Comparison of ENCODE assay signal across 8 cellular contexts in genomic region chr19:55599468-55600335, GRCh38. TPM values are rescaled to one million over a fixed set of nuclear protein-coding genes. Genes with fewer than 3 reads are reported as not detected.
DNase-seq lines count a peak whose midpoint lies in the region; ATAC-seq and TF ChIP-seq lines count a peak whose summit lies in the region.

FIZ1 (minus strand) TSS chr19:55599517; CDS start chr19:55597865, 1,652 bp downstream.
ZNF524 (plus strand) TSS chr19:55600288; CDS start chr19:55602113, 1,825 bp downstream.

- DNase-seq in GM04503 (ENCODE audit: low read depth) (peak; percentile 92), NCI-H1092 (lab: John Stamatoyannopoulos, UW) (peak; percentile 97), SK-N-SH (peak; percentile 92), germinal center (ENCODE audit: low spot score) (peak; percentile 86), occipital lobe (lab: John Stamatoyannopoulos, UW) (peak; percentile 98)
- DNase-seq in activated naive CD4-positive, alpha-beta T cell treated with anti-CD3 and anti-CD28 coated beads, Interleukin-2, amount 10 ng/mL, durations not matched to agents 7 days and 5 days, result peak; percentile 97

- no peaks in the 10 kb centered on the region for H3K27me3 ChIP-seq in SK-N-SH (ENCODE audit: insufficient read depth)

- no peaks in the 10 kb centered on the region for H3K9me2 ChIP-seq in SK-N-SH

- H3K27me3 Mint-ChIP-seq in activated naive CD4-positive, alpha-beta T cell treated with anti-CD3 and anti-CD28 coated beads, Interleukin-2, amount 10 ng/mL, durations not matched to agents 7 days and 5 days, result no peaks in the 10 kb centered on the region

- TF ChIP-seq CTCF in SK-N-SH (IDR thresholded peaks at IDR 0.05), result no peak

- H3K4me3 ChIP-seq in SK-N-SH (ENCODE audit: low read depth in 2 of 2, low read length in 1 of 2), result peak within 1 kb of the TSS; percentile 67 to 91

- H3K36me3 Mint-ChIP-seq in activated naive CD4-positive, alpha-beta T cell treated with anti-CD3 and anti-CD28 coated beads, Interleukin-2, amount 10 ng/mL, durations not matched to agents 7 days and 5 days, result peaks cover 46% of the 10 kb centered on the region

- H3K9ac ChIP-seq in SK-N-SH, result peak within 1 kb of the TSS; percentile 99

- peak within 1 kb of the TSS; percentile 98 to 99 for H3K27ac ChIP-seq in SK-N-SH (ENCODE audit: low read depth in 2 of 2, low read length in 1 of 2)
- peak within 1 kb of the TSS; percentile 99 for H3K27ac ChIP-seq in temporal lobe (ENCODE audit: low read depth, low read length)

- peaks cover 38% of the 10 kb centered on the region for H3K4me1 Mint-ChIP-seq in activated naive CD4-positive, alpha-beta T cell treated with anti-CD3 and anti-CD28 coated beads, Interleukin-2, amount 10 ng/mL, durations not matched to agents 7 days and 5 days

- peak within 1 kb of the TSS; percentile 98 for H3K4me3 Mint-ChIP-seq in activated naive CD4-positive, alpha-beta T cell treated with anti-CD3 and anti-CD28 coated beads, Interleukin-2, amount 10 ng/mL, durations not matched to agents 7 days and 5 days

- H3F3A ChIP-seq in SK-N-SH (replicated peaks; ENCODE audit: insufficient read depth), result peaks cover 24% of the 10 kb centered on the region

- POLR2A ChIA-PET in SK-N-SH (lab: Yijun Ruan, JAX), result interaction anchor here (0.6 to 3.3 kb wide), 12 partner anchors 13 to 192 kb away, joined by 3 to 32 read pairs (median 4); partner anchors contain the start of genes U2AF2, UBE2S, ZNF579 and ZNF628

- peaks cover 17 to 24% of the 10 kb centered on the region in 2 experiments for H3K36me3 ChIP-seq in SK-N-SH (replicated peaks in 1 of 2; ENCODE audit: control insufficient read depth in 1 of 2, insufficient read depth in 2 of 2, low read length in 1 of 2)

- TF ChIP-seq EP300 in SK-N-SH (IDR thresholded peaks at IDR 0.05; ENCODE audit: borderline replicate concordance in 1 of 2, low read depth in 1 of 2, low read length in 1 of 2), result peak; percentile 21 to 36; a peak in 2 of 4 replicates

- peaks cover 9 to 15% of the 10 kb centered on the region in 2 experiments; a peak in 3 of 4 replicates for H3K4me1 ChIP-seq in SK-N-SH (ENCODE audit: control insufficient read depth in 1 of 2, insufficient read depth in 2 of 2, low read depth in 1 of 2, low read length in 1 of 2)

- H3K27ac Mint-ChIP-seq in activated naive CD4-positive, alpha-beta T cell treated with anti-CD3 and anti-CD28 coated beads, Interleukin-2, amount 10 ng/mL, durations not matched to agents 7 days and 5 days, result peak within 1 kb of the TSS; percentile 99

- no peak for TF ChIP-seq RAD21 in SK-N-SH (IDR thresholded peaks at IDR 0.05; ENCODE audit: low read length)

- H2AFZ ChIP-seq in SK-N-SH (ENCODE audit: low read depth), result peak within 1 kb of the TSS; percentile 90

- no peaks in the 10 kb centered on the region for H4K20me1 ChIP-seq in SK-N-SH (ENCODE audit: insufficient read depth)

- CTCF ChIA-PET in SK-N-SH (lab: Yijun Ruan, JAX), result interaction anchor here (0.7 to 2.3 kb wide), 6 partner anchors 12 to 123 kb away, joined by 3 to 8 read pairs (median 4); partner anchors contain the start of gene ZNF628
- CTCF ChIA-PET in activated naive CD4-positive, alpha-beta T cell treated with anti-CD3 and anti-CD28 coated beads, Interleukin-2, amount 10 ng/mL, durations not matched to agents 7 days and 5 days (lab: Charles Lee), result interaction anchor here (1.6 kb wide), 1 partner anchor 12 kb away, joined by 4 read pairs; no protein-coding TSS in a partner anchor

- no peaks in the 10 kb centered on the region for H3K9me3 ChIP-seq in SK-N-SH

- H3K79me2 ChIP-seq in SK-N-SH (ENCODE audit: insufficient read depth), result peaks cover 18% of the 10 kb centered on the region

- peaks cover 2% of the 10 kb centered on the region for H3K9me3 Mint-ChIP-seq in activated naive CD4-positive, alpha-beta T cell treated with anti-CD3 and anti-CD28 coated beads, Interleukin-2, amount 10 ng/mL, durations not matched to agents 7 days and 5 days

- WGBS in SK-N-SH (ENCODE audit: low lambda C conversion rate), result under 1% methylated on average over 45 of the region's 68 CpGs

- peak; percentile 47 for ATAC-seq in HG02571 (IDR thresholded peaks at IDR 0.05; ENCODE audit: unreplicated experiment)

- peak within 1 kb of the TSS; percentile 94 for H3K4me2 ChIP-seq in SK-N-SH

TF ChIP-seq in SK-N-SH, 30 proteins besides CTCF, POLR2A, EP300 and RAD21 (continues in another document):
- TF ChIP-seq REST (IDR thresholded peaks at IDR 0.05; ENCODE audit: low read depth, low read length) (peak; percentile 41; the same call in 1 of the 2 replicates), JUND (IDR thresholded peaks at IDR 0.05) (no peak), RFX5 (IDR thresholded peaks at IDR 0.05; ENCODE audit: low read length) (0 out of 2 replicates have a peak, but pooled peaks have one; percentile 9), POLR2AphosphoS5 (IDR thresholded peaks at IDR 0.05; ENCODE audit: low read depth, low read length) (peak; percentile 47; the same call in 1 of the 2 replicates), GABPA (IDR thresholded peaks at IDR 0.05; ENCODE audit: low read depth) (peak; percentile 89), RCOR1 (IDR thresholded peaks at IDR 0.05; ENCODE audit: low read length) (no peak), NFIC (IDR thresholded peaks at IDR 0.05; ENCODE audit: borderline replicate concordance) (peak; percentile 65; the same call in 1 of the 2 replicates), TCF12 (IDR thresholded peaks at IDR 0.05) (0 out of 2 replicates have a peak, but pooled peaks have one; percentile 19), USF2 (IDR thresholded peaks at IDR 0.05; ENCODE audit: borderline replicate concordance, low read depth, low read length) (no peak), MAX (IDR thresholded peaks at IDR 0.05; ENCODE audit: low read depth) (peak; percentile 60), ELF1 (IDR thresholded peaks at IDR 0.05) (peak; percentile 87), FOSL2 (IDR thresholded peaks at IDR 0.05; ENCODE audit: borderline replicate concordance, low read depth) (no peak), CHD2 (IDR thresholded peaks at IDR 0.05; ENCODE audit: low read length, partially characterized antibody) (peak; percentile 92), USF1 (IDR thresholded peaks at IDR 0.05; ENCODE audit: borderline replicate concordance, low read depth) (no peak)

RNA-seq across cellular contexts. Expression of gene FIZ1, which starts in this region (rescaled TPM):
- polyA plus RNA-seq in SK-N-SH (2012; rRNA removed), result 5.2 and 5.7 TPM in 2 replicates
- polyA plus RNA-seq in SK-N-SH (2012; cell fraction: cytosol; rRNA removed), result 2.5 and 4.3 TPM in 2 replicates
- polyA plus RNA-seq in SK-N-SH (2012; cell fraction: nucleus; rRNA removed), result 20.2 and 24.9 TPM in 2 replicates
- total RNA-seq in occipital lobe (4.1 TPM), temporal lobe (3.2 TPM)

RNA-seq across cellular contexts. Expression of gene ZNF524, which starts in this region (rescaled TPM):
- polyA plus RNA-seq in SK-N-SH (2012; rRNA removed), result 7.2 and 7.3 TPM in 2 replicates
- 4.6 and 7.4 TPM in 2 replicates for polyA plus RNA-seq in SK-N-SH (2012; cell fraction: cytosol; rRNA removed)
- polyA plus RNA-seq in SK-N-SH (2012; cell fraction: nucleus; rRNA removed), result 7.4 and 10.1 TPM in 2 replicates
- 2.8 TPM for total RNA-seq in occipital lobe
- total RNA-seq in temporal lobe, result 4.4 TPM

Comparison
In these comparisons a context has a peak if more than half of its experiments do, and no peak if none do; other contexts are left out.
1. Peak in every context shown above with its lines: DNase-seq, ATAC-seq, H3K4me3 ChIP-seq and H3K27ac ChIP-seq.